1 cellular context compared by ENCODE assay signal in genomic region chr22:45548991-45549736, GRCh38.
TF ChIP-seq lines count a peak whose summit lies in the region.

No MANE protein-coding gene starts in this region.

TF ChIP-seq in K562, 482 proteins besides CTCF, POLR2A, EP300 and RAD21 (continued from another document and continues in another):
- TF ChIP-seq, protein P1, sequence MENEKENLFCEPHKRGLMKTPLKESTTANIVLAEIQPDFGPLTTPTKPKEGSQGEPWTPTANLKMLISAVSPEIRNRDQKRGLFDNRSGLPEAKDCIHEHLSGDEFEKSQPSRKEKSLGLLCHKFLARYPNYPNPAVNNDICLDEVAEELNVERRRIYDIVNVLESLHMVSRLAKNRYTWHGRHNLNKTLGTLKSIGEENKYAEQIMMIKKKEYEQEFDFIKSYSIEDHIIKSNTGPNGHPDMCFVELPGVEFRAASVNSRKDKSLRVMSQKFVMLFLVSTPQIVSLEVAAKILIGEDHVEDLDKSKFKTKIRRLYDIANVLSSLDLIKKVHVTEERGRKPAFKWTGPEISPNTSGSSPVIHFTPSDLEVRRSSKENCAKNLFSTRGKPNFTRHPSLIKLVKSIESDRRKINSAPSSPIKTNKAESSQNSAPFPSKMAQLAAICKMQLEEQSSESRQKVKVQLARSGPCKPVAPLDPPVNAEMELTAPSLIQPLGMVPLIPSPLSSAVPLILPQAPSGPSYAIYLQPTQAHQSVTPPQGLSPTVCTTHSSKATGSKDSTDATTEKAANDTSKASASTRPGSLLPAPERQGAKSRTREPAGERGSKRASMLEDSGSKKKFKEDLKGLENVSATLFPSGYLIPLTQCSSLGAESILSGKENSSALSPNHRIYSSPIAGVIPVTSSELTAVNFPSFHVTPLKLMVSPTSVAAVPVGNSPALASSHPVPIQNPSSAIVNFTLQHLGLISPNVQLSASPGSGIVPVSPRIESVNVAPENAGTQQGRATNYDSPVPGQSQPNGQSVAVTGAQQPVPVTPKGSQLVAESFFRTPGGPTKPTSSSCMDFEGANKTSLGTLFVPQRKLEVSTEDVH (IDR thresholded peaks at IDR 0.05; ENCODE audit: low read depth, partially characterized antibody): no peak
- TF ChIP-seq HNRNPH1 (optimal IDR thresholded peaks at IDR 0.05; ENCODE audit: low read depth, low read length) (no peak), SOX6 (IDR thresholded peaks at IDR 0.05) (peak; percentile 49; the same call in 1 of the 2 replicates), NONO (IDR thresholded peaks at IDR 0.05; ENCODE audit: low read depth in 2 of 2, low read length in 1 of 2) (no peak), CTBP1 (IDR thresholded peaks at IDR 0.05; ENCODE audit: borderline replicate concordance) (peak; percentile 67; the same call in 1 of the 2 replicates), MYBL2 (IDR thresholded peaks at IDR 0.05; ENCODE audit: low read depth) (no peak), MYBL2 (CRISPR knock-in tag; IDR thresholded peaks at IDR 0.05; ENCODE audit: borderline replicate concordance) (no peak), MAFK (IDR thresholded peaks at IDR 0.05; ENCODE audit: low read length) (peak; percentile 49; the same call in 1 of the 2 replicates), RCOR1 (IDR thresholded peaks at IDR 0.05; ENCODE audit: borderline replicate concordance in 1 of 2, low read depth in 2 of 2, low read length in 2 of 2) (peak in 1 of 2 experiments; percentile 91; a peak in 2 of 4 replicates), ZNF644 (tag; IDR thresholded peaks at IDR 0.05; ENCODE audit: low read depth) (no peak), NCOA4 (IDR thresholded peaks at IDR 0.05; ENCODE audit: partially characterized antibody) (no peak), ZNF584 (CRISPR knock-in tag; IDR thresholded peaks at IDR 0.05; ENCODE audit: low read depth) (no peak), PBX2 (CRISPR knock-in tag; IDR thresholded peaks at IDR 0.05; ENCODE audit: low read depth) (no peak), PBX2 (tag; conservative IDR thresholded peaks at IDR 0.05; ENCODE audit: low read depth) (peak; percentile 87), SAP30 (IDR thresholded peaks at IDR 0.05; ENCODE audit: borderline replicate concordance, insufficient read depth, low read depth, low read length, poor library complexity, severe bottlenecking) (no peak), KLF6 (CRISPR knock-in tag; IDR thresholded peaks at IDR 0.05; ENCODE audit: borderline replicate concordance) (no peak), SMARCE1 (IDR thresholded peaks at IDR 0.05) (peak; percentile 21; the same call in 1 of the 2 replicates), EHMT2 (IDR thresholded peaks at IDR 0.05) (peak; percentile 59; the same call in 1 of the 2 replicates), MEIS2 (IDR thresholded peaks at IDR 0.05; ENCODE audit: partially characterized antibody) (peak; percentile 90), FOXJ2 (tag; IDR thresholded peaks at IDR 0.05) (peak; percentile 65; the same call in 1 of the 2 replicates), ARID1B (IDR thresholded peaks at IDR 0.05) (peak; percentile 31; the same call in 1 of the 2 replicates), ATF7 (IDR thresholded peaks at IDR 0.05) (peak; percentile 39; the same call in 1 of the 2 replicates), MITF (IDR thresholded peaks at IDR 0.05) (peak; percentile 70; the same call in 1 of the 2 replicates), TOE1 (IDR thresholded peaks at IDR 0.05; ENCODE audit: borderline replicate concordance) (peak; percentile 58; the same call in 1 of the 2 replicates), TOE1 (CRISPR knock-in tag; IDR thresholded peaks at IDR 0.05; ENCODE audit: borderline replicate concordance, low read depth) (no peak), BHLHE40 (IDR thresholded peaks at IDR 0.05; ENCODE audit: low read length) (peak; percentile 71), FOXA3 (CRISPR knock-in tag; conservative IDR thresholded peaks at IDR 0.05 in 1 of 2, IDR thresholded peaks at IDR 0.05 in 1 of 2) (peak in 1 of 2 experiments; percentile 84; a peak in 2 of 4 replicates), CHAMP1 (IDR thresholded peaks at IDR 0.05) (no peak), NR2C2 (CRISPR knock-in tag; IDR thresholded peaks at IDR 0.05) (no peak), NR2C2 (tag; IDR thresholded peaks at IDR 0.05) (no peak), HDAC1 (IDR thresholded peaks at IDR 0.05) (peak in 1 of 2 experiments; percentile 52; a peak in 1 of 4 replicates), NFE2 (IDR thresholded peaks at IDR 0.05; ENCODE audit: low read depth) (peak; percentile 73), LARP7 (IDR thresholded peaks at IDR 0.05) (no peak), L3MBTL2 (IDR thresholded peaks at IDR 0.05) (peak; percentile 21; the same call in 1 of the 2 replicates), PCBP1 (IDR thresholded peaks at IDR 0.05; ENCODE audit: low read depth, low read length, poor library complexity, severe bottlenecking) (no peak), MAFF (IDR thresholded peaks at IDR 0.05; ENCODE audit: low read length) (peak; percentile 27; the same call in 1 of the 2 replicates), GATA2 (CRISPR knock-in tag; IDR thresholded peaks at IDR 0.05) (peak; percentile 50; the same call in 1 of the 2 replicates)
- TF ChIP-seq, protein P2, sequence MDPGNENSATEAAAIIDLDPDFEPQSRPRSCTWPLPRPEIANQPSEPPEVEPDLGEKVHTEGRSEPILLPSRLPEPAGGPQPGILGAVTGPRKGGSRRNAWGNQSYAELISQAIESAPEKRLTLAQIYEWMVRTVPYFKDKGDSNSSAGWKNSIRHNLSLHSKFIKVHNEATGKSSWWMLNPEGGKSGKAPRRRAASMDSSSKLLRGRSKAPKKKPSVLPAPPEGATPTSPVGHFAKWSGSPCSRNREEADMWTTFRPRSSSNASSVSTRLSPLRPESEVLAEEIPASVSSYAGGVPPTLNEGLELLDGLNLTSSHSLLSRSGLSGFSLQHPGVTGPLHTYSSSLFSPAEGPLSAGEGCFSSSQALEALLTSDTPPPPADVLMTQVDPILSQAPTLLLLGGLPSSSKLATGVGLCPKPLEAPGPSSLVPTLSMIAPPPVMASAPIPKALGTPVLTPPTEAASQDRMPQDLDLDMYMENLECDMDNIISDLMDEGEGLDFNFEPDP (CRISPR knock-in tag; IDR thresholded peaks at IDR 0.05): no peak
- TF ChIP-seq, protein P3, sequence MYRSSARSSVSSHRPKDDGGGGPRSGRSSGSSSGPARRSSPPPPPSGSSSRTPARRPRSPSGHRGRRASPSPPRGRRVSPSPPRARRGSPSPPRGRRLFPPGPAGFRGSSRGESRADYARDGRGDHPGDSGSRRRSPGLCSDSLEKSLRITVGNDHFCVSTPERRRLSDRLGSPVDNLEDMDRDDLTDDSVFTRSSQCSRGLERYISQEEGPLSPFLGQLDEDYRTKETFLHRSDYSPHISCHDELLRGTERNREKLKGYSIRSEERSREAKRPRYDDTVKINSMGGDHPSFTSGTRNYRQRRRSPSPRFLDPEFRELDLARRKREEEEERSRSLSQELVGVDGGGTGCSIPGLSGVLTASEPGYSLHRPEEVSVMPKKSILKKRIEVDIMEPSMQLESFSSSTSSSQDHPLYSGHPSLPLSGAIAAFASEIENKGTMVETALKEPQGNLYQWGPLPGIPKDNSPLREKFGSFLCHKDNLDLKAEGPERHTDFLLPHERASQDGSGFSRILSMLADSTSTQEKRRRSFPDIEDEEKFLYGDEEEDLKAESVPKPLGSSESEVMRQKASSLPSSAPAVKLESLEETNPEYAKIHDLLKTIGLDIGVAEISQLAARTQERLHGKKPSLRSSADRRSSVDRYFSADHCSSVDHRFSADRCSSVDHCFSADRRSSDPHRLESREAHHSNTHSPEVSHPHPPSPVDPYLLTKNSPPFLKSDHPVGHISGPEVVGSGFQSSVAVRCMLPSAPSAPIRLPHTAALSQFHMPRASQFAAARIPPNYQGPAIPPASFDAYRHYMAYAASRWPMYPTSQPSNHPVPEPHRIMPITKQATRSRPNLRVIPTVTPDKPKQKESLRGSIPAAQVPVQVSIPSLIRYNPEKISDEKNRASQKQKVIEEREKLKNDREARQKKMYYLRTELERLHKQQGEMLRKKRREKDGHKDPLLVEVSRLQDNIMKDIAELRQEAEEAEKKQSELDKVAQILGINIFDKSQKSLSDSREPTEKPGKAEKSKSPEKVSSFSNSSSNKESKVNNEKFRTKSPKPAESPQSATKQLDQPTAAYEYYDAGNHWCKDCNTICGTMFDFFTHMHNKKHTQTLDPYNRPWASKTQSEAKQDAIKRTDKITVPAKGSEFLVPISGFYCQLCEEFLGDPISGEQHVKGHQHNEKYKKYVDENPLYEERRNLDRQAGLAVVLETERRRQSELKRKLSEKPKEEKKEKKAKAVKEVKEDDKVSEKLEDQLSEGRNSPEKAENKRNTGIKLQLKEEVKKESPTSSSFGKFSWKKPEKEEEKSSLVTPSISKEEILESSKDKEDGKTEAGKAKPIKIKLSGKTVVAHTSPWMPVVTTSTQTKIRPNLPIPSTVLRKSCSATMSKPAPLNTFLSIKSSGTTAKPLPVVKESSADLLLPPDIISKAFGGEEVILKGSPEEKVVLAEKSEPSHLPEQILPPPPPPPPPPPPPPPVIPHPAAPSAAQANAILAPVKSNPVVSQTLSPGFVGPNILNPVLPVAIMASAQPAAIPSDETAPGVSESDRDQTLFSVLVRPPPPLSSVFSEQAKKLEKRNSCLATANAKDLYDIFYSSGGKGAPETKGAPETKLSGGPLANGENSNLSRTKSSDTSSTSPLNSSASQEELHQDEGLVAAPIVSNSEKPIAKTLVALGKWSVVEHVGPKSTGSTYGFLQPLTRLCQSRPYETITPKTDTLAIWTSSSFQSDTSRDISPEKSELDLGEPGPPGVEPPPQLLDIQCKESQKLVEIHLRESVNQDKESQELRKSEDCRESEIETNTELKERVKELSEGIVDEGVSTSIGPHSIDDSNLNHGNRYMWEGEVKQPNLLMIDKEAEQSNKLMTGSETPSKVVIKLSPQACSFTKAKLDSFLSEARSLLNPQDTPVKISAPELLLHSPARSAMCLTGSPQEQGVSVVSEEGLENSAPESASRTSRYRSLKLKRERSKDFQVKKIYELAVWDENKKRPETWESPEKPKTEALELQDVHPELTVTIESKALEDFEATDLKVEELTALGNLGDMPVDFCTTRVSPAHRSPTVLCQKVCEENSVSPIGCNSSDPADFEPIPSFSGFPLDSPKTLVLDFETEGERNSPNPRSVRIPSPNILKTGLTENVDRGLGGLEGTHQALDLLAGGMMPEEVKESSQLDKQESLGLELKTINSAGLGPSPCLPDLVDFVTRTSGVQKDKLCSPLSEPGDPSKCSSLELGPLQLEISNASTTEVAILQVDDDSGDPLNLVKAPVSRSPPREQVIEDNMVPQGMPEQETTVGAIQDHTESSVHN (IDR thresholded peaks at IDR 0.05; ENCODE audit: borderline replicate concordance in 1 of 2, low read depth in 1 of 2): peak in 1 of 2 experiments; percentile 35; a peak in 1 of 4 replicates
